Comparison of ENCODE assay signal across 1 cellular context in the genomic region with DNA sequence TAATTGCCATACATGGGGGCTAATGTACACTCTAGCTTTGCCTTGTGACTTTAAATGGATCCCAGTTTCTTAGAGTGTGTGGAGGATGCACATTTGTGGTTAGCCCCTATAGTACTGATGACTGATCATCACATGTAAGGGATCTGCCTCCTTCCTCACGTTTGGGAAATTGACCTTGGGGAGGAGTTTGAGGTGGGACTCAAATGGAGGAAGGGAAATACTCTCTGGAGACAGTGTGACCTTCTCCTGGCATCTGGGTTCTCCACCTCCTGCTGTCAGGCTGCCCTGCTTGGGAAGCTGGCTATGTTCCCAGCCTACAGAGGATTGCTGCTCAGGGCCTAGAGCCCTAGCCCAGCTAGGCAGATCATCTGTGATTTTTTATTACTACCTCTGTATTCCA.
TF ChIP-seq lines count a peak whose summit lies in the region.

No MANE protein-coding gene starts in this region.

TF ChIP-seq in GM23338, 12 proteins besides CTCF, POLR2A, EP300 and RAD21 (continued from another document):
- TF ChIP-seq, protein P1, sequence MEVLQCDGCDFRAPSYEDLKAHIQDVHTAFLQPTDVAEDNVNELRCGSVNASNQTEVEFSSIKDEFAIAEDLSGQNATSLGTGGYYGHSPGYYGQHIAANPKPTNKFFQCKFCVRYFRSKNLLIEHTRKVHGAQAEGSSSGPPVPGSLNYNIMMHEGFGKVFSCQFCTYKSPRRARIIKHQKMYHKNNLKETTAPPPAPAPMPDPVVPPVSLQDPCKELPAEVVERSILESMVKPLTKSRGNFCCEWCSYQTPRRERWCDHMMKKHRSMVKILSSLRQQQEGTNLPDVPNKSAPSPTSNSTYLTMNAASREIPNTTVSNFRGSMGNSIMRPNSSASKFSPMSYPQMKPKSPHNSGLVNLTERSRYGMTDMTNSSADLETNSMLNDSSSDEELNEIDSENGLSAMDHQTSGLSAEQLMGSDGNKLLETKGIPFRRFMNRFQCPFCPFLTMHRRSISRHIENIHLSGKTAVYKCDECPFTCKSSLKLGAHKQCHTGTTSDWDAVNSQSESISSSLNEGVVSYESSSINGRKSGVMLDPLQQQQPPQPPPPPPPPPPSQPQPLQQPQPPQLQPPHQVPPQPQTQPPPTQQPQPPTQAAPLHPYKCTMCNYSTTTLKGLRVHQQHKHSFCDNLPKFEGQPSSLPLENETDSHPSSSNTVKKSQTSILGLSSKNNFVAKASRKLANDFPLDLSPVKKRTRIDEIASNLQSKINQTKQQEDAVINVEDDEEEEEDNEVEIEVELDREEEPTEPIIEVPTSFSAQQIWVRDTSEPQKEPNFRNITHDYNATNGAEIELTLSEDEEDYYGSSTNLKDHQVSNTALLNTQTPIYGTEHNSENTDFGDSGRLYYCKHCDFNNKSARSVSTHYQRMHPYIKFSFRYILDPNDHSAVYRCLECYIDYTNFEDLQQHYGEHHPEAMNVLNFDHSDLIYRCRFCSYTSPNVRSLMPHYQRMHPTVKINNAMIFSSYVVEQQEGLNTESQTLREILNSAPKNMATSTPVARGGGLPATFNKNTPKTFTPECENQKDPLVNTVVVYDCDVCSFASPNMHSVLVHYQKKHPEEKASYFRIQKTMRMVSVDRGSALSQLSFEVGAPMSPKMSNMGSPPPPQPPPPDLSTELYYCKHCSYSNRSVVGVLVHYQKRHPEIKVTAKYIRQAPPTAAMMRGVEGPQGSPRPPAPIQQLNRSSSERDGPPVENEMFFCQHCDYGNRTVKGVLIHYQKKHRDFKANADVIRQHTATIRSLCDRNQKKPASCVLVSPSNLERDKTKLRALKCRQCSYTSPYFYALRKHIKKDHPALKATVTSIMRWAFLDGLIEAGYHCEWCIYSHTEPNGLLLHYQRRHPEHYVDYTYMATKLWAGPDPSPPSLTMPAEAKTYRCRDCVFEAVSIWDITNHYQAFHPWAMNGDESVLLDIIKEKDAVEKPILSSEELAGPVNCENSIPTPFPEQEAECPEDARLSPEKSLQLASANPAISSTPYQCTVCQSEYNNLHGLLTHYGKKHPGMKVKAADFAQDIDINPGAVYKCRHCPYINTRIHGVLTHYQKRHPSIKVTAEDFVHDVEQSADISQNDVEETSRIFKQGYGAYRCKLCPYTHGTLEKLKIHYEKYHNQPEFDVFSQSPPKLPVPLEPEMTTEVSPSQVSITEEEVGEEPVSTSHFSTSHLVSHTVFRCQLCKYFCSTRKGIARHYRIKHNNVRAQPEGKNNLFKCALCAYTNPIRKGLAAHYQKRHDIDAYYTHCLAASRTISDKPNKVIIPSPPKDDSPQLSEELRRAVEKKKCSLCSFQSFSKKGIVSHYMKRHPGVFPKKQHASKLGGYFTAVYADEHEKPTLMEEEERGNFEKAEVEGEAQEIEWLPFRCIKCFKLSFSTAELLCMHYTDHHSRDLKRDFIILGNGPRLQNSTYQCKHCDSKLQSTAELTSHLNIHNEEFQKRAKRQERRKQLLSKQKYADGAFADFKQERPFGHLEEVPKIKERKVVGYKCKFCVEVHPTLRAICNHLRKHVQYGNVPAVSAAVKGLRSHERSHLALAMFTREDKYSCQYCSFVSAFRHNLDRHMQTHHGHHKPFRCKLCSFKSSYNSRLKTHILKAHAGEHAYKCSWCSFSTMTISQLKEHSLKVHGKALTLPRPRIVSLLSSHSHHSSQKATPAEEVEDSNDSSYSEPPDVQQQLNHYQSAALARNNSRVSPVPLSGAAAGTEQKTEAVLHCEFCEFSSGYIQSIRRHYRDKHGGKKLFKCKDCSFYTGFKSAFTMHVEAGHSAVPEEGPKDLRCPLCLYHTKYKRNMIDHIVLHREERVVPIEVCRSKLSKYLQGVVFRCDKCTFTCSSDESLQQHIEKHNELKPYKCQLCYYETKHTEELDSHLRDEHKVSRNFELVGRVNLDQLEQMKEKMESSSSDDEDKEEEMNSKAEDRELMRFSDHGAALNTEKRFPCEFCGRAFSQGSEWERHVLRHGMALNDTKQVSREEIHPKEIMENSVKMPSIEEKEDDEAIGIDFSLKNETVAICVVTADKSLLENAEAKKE (CRISPR knock-in tag; IDR thresholded peaks at IDR 0.05): no peak
- TF ChIP-seq ZNF331 (CRISPR knock-in tag; IDR thresholded peaks at IDR 0.05; ENCODE audit: low read depth): no peak
- TF ChIP-seq POLR2AphosphoS5 (IDR thresholded peaks at IDR 0.05; ENCODE audit: low read depth): no peak
- no peak for TF ChIP-seq ZNF114 (CRISPR knock-in tag; IDR thresholded peaks at IDR 0.05)
- no peak for TF ChIP-seq REST (IDR thresholded peaks at IDR 0.05; ENCODE audit: unreplicated experiment)
